In genomic region chr5:176716320-176716719, GRCh38 we compare ENCODE assay signal across 12 cellular contexts.
DNase-seq lines count a peak whose midpoint lies in the region; ATAC-seq and FAIRE-seq lines count a peak whose summit lies in the region.
"Had no signal": no experiment of that assay in that cellular context is flagged by ENCODE, and none has a peak within 500 bp of the region (broad histone marks: within the 10 kb centered on the region; RNA-seq: fewer than 3 reads in every experiment).

No MANE protein-coding gene starts in this region.

- H3K4me1 Mint-ChIP-seq in effector memory CD8-positive, alpha-beta T cell (ENCODE audit: low read depth in 2 of 2): peaks cover 0 to 3% of the 10 kb centered on the region in 2 donors

- peaks cover 0 to 28% of the 10 kb centered on the region in 2 donors for H3K27me3 ChIP-seq in small intestine (ENCODE audit: control insufficient read depth in 2 of 2, insufficient read depth in 2 of 2, low read length in 2 of 2)

- ATAC-seq in effector memory CD8-positive, alpha-beta T cell (replicated peaks): no peak
- no peak for ATAC-seq in HG03108 (IDR thresholded peaks at IDR 0.05; ENCODE audit: unreplicated experiment)
- ATAC-seq: lower lobe of right lung had no signal

- no peaks in the 10 kb centered on the region for H3K36me3 Mint-ChIP-seq in effector memory CD8-positive, alpha-beta T cell (ENCODE audit: insufficient read depth)

- no peak overlapping the region for H3K27ac Mint-ChIP-seq in effector memory CD8-positive, alpha-beta T cell

- peaks cover 65 to 79% of the 10 kb centered on the region in 2 donors for H3K27me3 Mint-ChIP-seq in effector memory CD8-positive, alpha-beta T cell

- H3K4me1 ChIP-seq in small intestine (ENCODE audit: control insufficient read depth in 2 of 2, insufficient read depth in 1 of 2, low read depth in 1 of 2, low read length in 1 of 2): no peaks in the 10 kb centered on the region
- H3K4me1 ChIP-seq: lower lobe of right lung had no signal

- no peak overlapping the region for H3K27ac ChIP-seq in small intestine (ENCODE audit: low read depth in 1 of 2, low read length in 1 of 2)
- H3K27ac ChIP-seq: lower lobe of right lung had no signal

- no peaks in the 10 kb centered on the region for H3K9me3 ChIP-seq in small intestine (ENCODE audit: control insufficient read depth, low read depth)
- H3K9me3 ChIP-seq: lower lobe of right lung had no signal

- H3K9me3 Mint-ChIP-seq in effector memory CD8-positive, alpha-beta T cell: no peaks in the 10 kb centered on the region

- H3K36me3 ChIP-seq in small intestine (ENCODE audit: control insufficient read depth in 2 of 2, insufficient read depth in 2 of 2, low read length in 2 of 2): no peaks in the 10 kb centered on the region
- H3K36me3 ChIP-seq: lower lobe of right lung had no signal

- WGBS in small intestine, 3 donors: 24 to 29% (median 29%) methylated on average over 4 of the region's 4 CpGs

- no peak for FAIRE-seq in small intestine (lab: Jason Lieb, UNC)

- no peak overlapping the region for H3K4me3 ChIP-seq in small intestine (ENCODE audit: low read depth in 1 of 2, low read length in 2 of 2)
- H3K4me3 ChIP-seq: lower lobe of right lung had no signal

- H3K4me3 Mint-ChIP-seq in effector memory CD8-positive, alpha-beta T cell: no peak overlapping the region

- DNase-seq in COR-L47 (lab: John Stamatoyannopoulos, UW) (peak; percentile 65), HT1080 (ENCODE audit: low read depth) (peak; percentile 53), amniotic stem cell (lab: John Stamatoyannopoulos, UW) (peak; percentile 8), kidney tubule cell (ENCODE audit: low spot score) (peak; percentile 57), small intestine (no peak)
- DNase-seq in effector memory CD8-positive, alpha-beta T cell: no peak
- DNase-seq in stimulated activated CD4-positive, alpha-beta T cell treated with anti-CD3 and anti-CD28 coated beads, Interleukin-12 subunit alpha, Interleukin-12 subunit beta, amount 100 ng/mL, for 4 hours: no peak
- DNase-seq: activated naive CD4-positive, alpha-beta T cell; Kasumi-1; lower lobe of right lung; retina had no signal

Comparison
In these comparisons a context has a peak if more than half of its experiments do, and no peak if none do; other contexts are left out.
1. DNase-seq: peak in COR-L47 (single experiment), HT1080 (single experiment), amniotic stem cell (single experiment) and kidney tubule cell (single experiment); none in effector memory CD8-positive, alpha-beta T cell (0 of 3), small intestine (single experiment) and stimulated activated CD4-positive, alpha-beta T cell treated with anti-CD3 and anti-CD28 coated beads, Interleukin-12 subunit alpha, Interleukin-12 subunit beta, amount 100 ng/mL, for 4 hours (single experiment).